7 cellular contexts compared by ENCODE assay signal in the genomic region with DNA sequence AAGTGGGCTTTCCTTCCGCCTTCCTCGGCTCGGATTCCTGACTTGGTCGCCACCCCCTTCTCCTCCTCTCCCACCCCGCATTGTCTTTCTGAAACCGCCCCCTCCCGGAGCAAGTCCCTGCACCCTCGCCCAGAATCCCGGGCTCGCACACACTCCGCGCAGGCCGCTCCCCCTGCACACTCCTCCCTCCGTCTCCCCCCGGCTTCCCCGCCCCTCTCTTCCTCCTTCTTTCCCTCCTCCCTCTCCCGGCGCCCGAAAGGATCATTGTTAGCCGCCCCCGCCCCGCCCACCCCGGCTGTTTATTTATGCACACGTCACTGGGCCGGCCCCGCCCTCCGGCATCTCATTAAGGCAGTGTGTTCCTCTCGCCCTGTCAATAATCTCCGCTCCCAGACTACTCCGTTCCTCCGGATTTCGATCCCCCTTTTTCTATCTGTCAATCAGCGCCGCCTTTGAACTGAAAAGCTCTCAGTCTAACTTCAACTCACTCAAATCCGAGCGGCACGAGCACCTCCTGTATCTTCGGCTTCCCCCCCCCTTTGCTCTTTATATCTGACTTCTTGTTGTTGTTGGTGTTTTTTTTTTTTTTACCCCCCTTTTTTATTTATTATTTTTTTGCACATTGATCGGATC. TPM values are rescaled to one million over a fixed set of nuclear protein-coding genes. Genes with fewer than 3 reads are reported as not detected.
DNase-seq lines count a peak whose midpoint lies in the region; FAIRE-seq lines count a peak whose summit lies in the region.

Gene TCF7L2 (plus strand): TSS at position 373 of the 633 bp plus-strand sequence. CDS start 510 bp downstream, outside the sequence.

- FAIRE-seq in GM18507 (lab: Jason Lieb, UNC) = peak; percentile 26
- peak; percentile 34 for FAIRE-seq in RCC 7860 (lab: Jason Lieb, UNC)

- H3K27ac Mint-ChIP-seq in activated T-helper 2 cell treated with anti-CD3 and anti-CD28 coated beads, Interferon-gamma antibody, Interleukin-2, Interleukin-4, amounts not matched to agents 10 μg/mL and 5 μg/mL and 100 μg/mL, durations not matched to agents 14 hours and 24 hours and 36 hours = no peak within 1 kb of the TSS

- H3K27ac ChIP-seq in mucosa of rectum (ENCODE audit: low read depth in 2 of 2, low read length in 2 of 2) = peak within 1 kb of the TSS; percentile 93 to 94

- H3K9me3 Mint-ChIP-seq in activated T-helper 2 cell treated with anti-CD3 and anti-CD28 coated beads, Interferon-gamma antibody, Interleukin-2, Interleukin-4, amounts not matched to agents 10 μg/mL and 5 μg/mL and 100 μg/mL, durations not matched to agents 14 hours and 24 hours and 36 hours = no peaks in the 10 kb centered on the region

- H3K27me3 Mint-ChIP-seq in activated T-helper 2 cell treated with anti-CD3 and anti-CD28 coated beads, Interferon-gamma antibody, Interleukin-2, Interleukin-4, amounts not matched to agents 10 μg/mL and 5 μg/mL and 100 μg/mL, durations not matched to agents 14 hours and 24 hours and 36 hours (ENCODE audit: low read depth) = peaks cover 74% of the 10 kb centered on the region

- H3K4me3 Mint-ChIP-seq in activated T-helper 2 cell treated with anti-CD3 and anti-CD28 coated beads, Interferon-gamma antibody, Interleukin-2, Interleukin-4, amounts not matched to agents 10 μg/mL and 5 μg/mL and 100 μg/mL, durations not matched to agents 14 hours and 24 hours and 36 hours (ENCODE audit: low read depth) = peak within 1 kb of the TSS; percentile 77

- no peaks in the 10 kb centered on the region for H3K9me3 ChIP-seq in mucosa of rectum (ENCODE audit: control insufficient read depth in 2 of 2, low read length in 2 of 2)

- H3K4me1 Mint-ChIP-seq in activated T-helper 2 cell treated with anti-CD3 and anti-CD28 coated beads, Interferon-gamma antibody, Interleukin-2, Interleukin-4, amounts not matched to agents 10 μg/mL and 5 μg/mL and 100 μg/mL, durations not matched to agents 14 hours and 24 hours and 36 hours (ENCODE audit: low read depth) = peaks cover 16% of the 10 kb centered on the region

- H3K4me3 ChIP-seq in mucosa of rectum (ENCODE audit: low read length in 2 of 2) = peak within 1 kb of the TSS; percentile 90 to 93

- intact Hi-C loops in activated T-helper 2 cell treated with anti-CD3 and anti-CD28 coated beads, Interferon-gamma antibody, Interleukin-2, Interleukin-4, amounts not matched to agents 10 μg/mL and 5 μg/mL and 100 μg/mL, durations not matched to agents 14 hours and 24 hours and 36 hours (cut with micrococcal nuclease) = loop anchor here (10.0 kb wide), 1 partner anchor 175 kb away; no protein-coding TSS in a partner anchor

- H3K27me3 ChIP-seq in mucosa of rectum (ENCODE audit: control insufficient read depth in 2 of 2, insufficient read depth in 2 of 2, low read length in 2 of 2) = no peaks in the 10 kb centered on the region

- DNase-seq in GM18507 (ENCODE audit: extremely low spot score, insufficient read length, low read depth) (no peak), LHCN-M2 (ENCODE audit: low read depth) (peak; percentile 96), RCC 7860 (ENCODE audit: low spot score) (peak; percentile 91), fibroblast of gingiva (ENCODE audit: low read depth) (peak; percentile 97)
- DNase-seq in activated T-helper 2 cell treated with anti-CD3 and anti-CD28 coated beads, Interferon-gamma antibody, Interleukin-2, Interleukin-4, amounts not matched to agents 10 μg/mL and 5 μg/mL and 100 μg/mL, durations not matched to agents 14 hours and 24 hours and 36 hours (ENCODE audit: low spot score) = no peak
- DNase-seq in stimulated activated naive CD4-positive, alpha-beta T cell (lab: John Stamatoyannopoulos, UW) = peak; percentile 9 to 79 (median 56)

- peaks cover 26 to 47% of the 10 kb centered on the region in 2 donors for H3K4me1 ChIP-seq in mucosa of rectum (ENCODE audit: control insufficient read depth in 2 of 2, insufficient read depth in 2 of 2, low read length in 2 of 2)

- H3K36me3 ChIP-seq in mucosa of rectum (ENCODE audit: control insufficient read depth in 2 of 2, insufficient read depth in 2 of 2, low read length in 2 of 2) = no peaks in the 10 kb centered on the region

- peak within 1 kb of the TSS; percentile 83 to 86 for H3K9ac ChIP-seq in mucosa of rectum (ENCODE audit: low read depth in 1 of 2, low read length in 2 of 2)

- H3K36me3 Mint-ChIP-seq in activated T-helper 2 cell treated with anti-CD3 and anti-CD28 coated beads, Interferon-gamma antibody, Interleukin-2, Interleukin-4, amounts not matched to agents 10 μg/mL and 5 μg/mL and 100 μg/mL, durations not matched to agents 14 hours and 24 hours and 36 hours (ENCODE audit: low read depth) = peaks cover 4% of the 10 kb centered on the region

RNA-seq across cellular contexts. Expression of gene TCF7L2, which starts in this region (rescaled TPM):
- 2.9 and 3.4 TPM in 2 replicates for total RNA-seq in LHCN-M2 (2014; rRNA removed)
- 6.2 TPM for polyA plus RNA-seq in LHCN-M2 (2012)
- 0.52 and 0.76 TPM in 2 replicates for total RNA-seq in activated T-helper 2 cell treated with anti-CD3 and anti-CD28 coated beads, Interferon-gamma antibody, Interleukin-2, Interleukin-4, amounts not matched to agents 10 μg/mL and 5 μg/mL and 100 μg/mL, durations not matched to agents 14 hours and 24 hours and 36 hours

Comparison
In these comparisons a context has a peak if more than half of its experiments do, and no peak if none do; other contexts are left out.
1. DNase-seq: peak in LHCN-M2 (single experiment), RCC 7860 (single experiment), fibroblast of gingiva (single experiment) and stimulated activated naive CD4-positive, alpha-beta T cell (6 of 6); none in GM18507 (single experiment) and activated T-helper 2 cell treated with anti-CD3 and anti-CD28 coated beads, Interferon-gamma antibody, Interleukin-2, Interleukin-4, amounts not matched to agents 10 μg/mL and 5 μg/mL and 100 μg/mL, durations not matched to agents 14 hours and 24 hours and 36 hours (single experiment).